Comparison of ENCODE assay signal across 23 cellular contexts in genomic region chr3:103446958-103447357, GRCh38.
"Had no signal": no experiment of that assay in that cellular context is flagged by ENCODE, and none has a peak within 500 bp of the region (broad histone marks: within the 10 kb centered on the region; RNA-seq: fewer than 3 reads in every experiment).

No MANE protein-coding gene starts in this region.

- H3K4me1 ChIP-seq: gastrocnemius medialis, heart right ventricle, testis, tibial nerve had no signal

- H3K27me3 Mint-ChIP-seq: central memory CD8-positive, alpha-beta T cell; natural killer cell treated with Interleukin-12 subunit alpha and Interleukin-12 subunit beta and Interleukin-15 and Interleukin-18, amount 100 ng/mL, for 72 hours; stimulated activated memory B cell treated with anti-CD40 and anti-IgM and Interleukin-4, amounts not matched to agents 10 μg/mL and 1 μg/mL and 100 μg/mL, for 72 hours; stimulated activated naive CD8-positive, alpha-beta T cell treated with anti-CD3 and anti-CD28 coated beads, Interleukin-15, Interleukin-2, amounts not matched to agents 100 ng/mL and 50 ng/mL, for 24 hours had no signal

- H3K36me3 Mint-ChIP-seq: mesothelial cell of epicardium; natural killer cell treated with Interleukin-12 subunit alpha and Interleukin-12 subunit beta and Interleukin-15 and Interleukin-18, amount 100 ng/mL, for 72 hours; stimulated activated memory B cell treated with anti-CD40 and anti-IgM and Interleukin-4, amounts not matched to agents 10 μg/mL and 1 μg/mL and 100 μg/mL, for 72 hours had no signal

- DNase-seq: cortex of kidney; dorsolateral prefrontal cortex; effector CD8-positive, alpha-beta T cell; gastrocnemius medialis; heart right ventricle; hypothalamus; islet precursor cell; mammary epithelial cell; posterior cingulate gyrus; small intestine; stimulated activated CD4-positive, alpha-beta T cell treated with anti-CD3 and anti-CD28 coated beads, Interleukin-12 subunit alpha, Interleukin-12 subunit beta, amount 100 ng/mL, for 4 hours; stimulated activated CD8-positive, alpha-beta memory T cell treated with anti-CD3 and anti-CD28 coated beads, Interleukin-4, amount 100 ng/mL, for 48 hours; testis had no signal

- H3K4me3 ChIP-seq: dorsolateral prefrontal cortex, gastrocnemius medialis, heart right ventricle, testis, tibial nerve had no signal

- H3K36me3 ChIP-seq: gastrocnemius medialis, heart right ventricle, tibial nerve had no signal

- H3K9me3 ChIP-seq: gastrocnemius medialis, testis had no signal

- H3K27ac ChIP-seq: dorsolateral prefrontal cortex, gastrocnemius medialis, heart right ventricle, testis, tibial nerve had no signal

- H3K4me1 Mint-ChIP-seq: central memory CD8-positive, alpha-beta T cell; mesothelial cell of epicardium; stimulated activated memory B cell treated with anti-CD40 and anti-IgM and Interleukin-4, amounts not matched to agents 10 μg/mL and 1 μg/mL and 100 μg/mL, for 72 hours had no signal

- H3K27me3 ChIP-seq: dorsolateral prefrontal cortex, gastrocnemius medialis, heart right ventricle, testis, tibial nerve had no signal

- FAIRE-seq: endometrium, small intestine had no signal

- H3K4me3 Mint-ChIP-seq: central memory CD8-positive, alpha-beta T cell; mesothelial cell of epicardium; natural killer cell treated with Interleukin-12 subunit alpha and Interleukin-12 subunit beta and Interleukin-15 and Interleukin-18, amount 100 ng/mL, for 72 hours; stimulated activated memory B cell treated with anti-CD40 and anti-IgM and Interleukin-4, amounts not matched to agents 10 μg/mL and 1 μg/mL and 100 μg/mL, for 72 hours; stimulated activated naive CD8-positive, alpha-beta T cell treated with anti-CD3 and anti-CD28 coated beads, Interleukin-15, Interleukin-2, amounts not matched to agents 100 ng/mL and 50 ng/mL, for 24 hours had no signal

- ATAC-seq: esophagus mucosa; gastrocnemius medialis; heart right ventricle; left lobe of liver; natural killer cell treated with Interleukin-12 subunit alpha and Interleukin-12 subunit beta and Interleukin-15 and Interleukin-18, amount 100 ng/mL, for 72 hours; right cardiac atrium had no signal

- H3K27ac Mint-ChIP-seq: mesothelial cell of epicardium; natural killer cell treated with Interleukin-12 subunit alpha and Interleukin-12 subunit beta and Interleukin-15 and Interleukin-18, amount 100 ng/mL, for 72 hours; stimulated activated memory B cell treated with anti-CD40 and anti-IgM and Interleukin-4, amounts not matched to agents 10 μg/mL and 1 μg/mL and 100 μg/mL, for 72 hours; stimulated activated naive CD8-positive, alpha-beta T cell treated with anti-CD3 and anti-CD28 coated beads, Interleukin-15, Interleukin-2, amounts not matched to agents 100 ng/mL and 50 ng/mL, for 24 hours had no signal

- H3K9me3 Mint-ChIP-seq: mesothelial cell of epicardium; stimulated activated memory B cell treated with anti-CD40 and anti-IgM and Interleukin-4, amounts not matched to agents 10 μg/mL and 1 μg/mL and 100 μg/mL, for 72 hours had no signal
